In genomic region chrX:40151211-40152172, GRCh38 we compare ENCODE assay signal across 10 cellular contexts. TPM values are rescaled to one million over a fixed set of nuclear protein-coding genes. Genes with fewer than 3 reads are reported as not detected.
DNase-seq lines count a peak whose midpoint lies in the region; FAIRE-seq and TF ChIP-seq lines count a peak whose summit lies in the region.
"Had no signal": no experiment of that assay in that cellular context is flagged by ENCODE, and none has a peak within 500 bp of the region (broad histone marks: within the 10 kb centered on the region; RNA-seq: fewer than 3 reads in every experiment).

No MANE protein-coding gene starts in this region.

- H3K27me3 Mint-ChIP-seq in activated T-helper 1 cell treated with anti-CD3 and anti-CD28 coated beads, Interleukin-12 subunit alpha, Interleukin-12 subunit beta, Interleukin-2, Interleukin-4 antibody, amounts not matched to agents 30 ng/mL and 10 ng/mL and 1 ng/mL, durations not matched to agents 14 hours and 24 hours and 36 hours (ENCODE audit: insufficient read depth), result peaks cover 5% of the 10 kb centered on the region

- H3K4me2 ChIP-seq in hepatocyte, result peak overlapping the region; percentile 97
- H3K4me2 ChIP-seq: KMS-11 had no signal

- no peaks in the 10 kb centered on the region for H4K20me1 ChIP-seq in hepatocyte (ENCODE audit: insufficient read depth, poor library complexity, severe bottlenecking)

- no peak overlapping the region for H3K4me3 ChIP-seq in hepatocyte

- H3K4me1 ChIP-seq in hepatocyte (ENCODE audit: insufficient read depth), result peaks cover 66% of the 10 kb centered on the region

- H3K36me3 Mint-ChIP-seq in activated T-helper 1 cell treated with anti-CD3 and anti-CD28 coated beads, Interleukin-12 subunit alpha, Interleukin-12 subunit beta, Interleukin-2, Interleukin-4 antibody, amounts not matched to agents 30 ng/mL and 10 ng/mL and 1 ng/mL, durations not matched to agents 14 hours and 24 hours and 36 hours (ENCODE audit: low read depth), result no peaks in the 10 kb centered on the region

- no peak for TF ChIP-seq CTCF in hepatocyte (IDR thresholded peaks at IDR 0.05; ENCODE audit: poor library complexity)

- FAIRE-seq in GM19239 (lab: Jason Lieb, UNC), result peak; percentile 26

- peaks cover 75% of the 10 kb centered on the region for H3K27me3 ChIP-seq in hepatocyte

- H2AFZ ChIP-seq in hepatocyte, result no peak overlapping the region

- no peak overlapping the region for H3K27ac Mint-ChIP-seq in activated T-helper 1 cell treated with anti-CD3 and anti-CD28 coated beads, Interleukin-12 subunit alpha, Interleukin-12 subunit beta, Interleukin-2, Interleukin-4 antibody, amounts not matched to agents 30 ng/mL and 10 ng/mL and 1 ng/mL, durations not matched to agents 14 hours and 24 hours and 36 hours

- H3K79me2 ChIP-seq in hepatocyte, result no peaks in the 10 kb centered on the region

- no peaks in the 10 kb centered on the region for H3K4me1 Mint-ChIP-seq in activated T-helper 1 cell treated with anti-CD3 and anti-CD28 coated beads, Interleukin-12 subunit alpha, Interleukin-12 subunit beta, Interleukin-2, Interleukin-4 antibody, amounts not matched to agents 30 ng/mL and 10 ng/mL and 1 ng/mL, durations not matched to agents 14 hours and 24 hours and 36 hours (ENCODE audit: low read depth)

- no peaks in the 10 kb centered on the region for H3K9me3 ChIP-seq in hepatocyte (ENCODE audit: low read depth)

- DNase-seq in GM19239 (ENCODE audit: insufficient read length, low spot score), result no peak
- DNase-seq in NCI-H2029 treated with DMSO at 0.1 percent for 48 hours (lab: John Stamatoyannopoulos, UW), result peak; percentile 46
- peak; percentile 78 for DNase-seq in hepatocyte (ENCODE audit: low spot score)
- peak; percentile 81 for DNase-seq in posterior vena cava (ENCODE audit: low spot score)
- no peak for DNase-seq in mesenteric fat pad (ENCODE audit: low spot score)
- no peak for DNase-seq in activated T-helper 1 cell treated with anti-CD3 and anti-CD28 coated beads, Interleukin-12 subunit alpha, Interleukin-12 subunit beta, Interleukin-2, Interleukin-4 antibody, amounts not matched to agents 30 ng/mL and 10 ng/mL and 1 ng/mL, durations not matched to agents 14 hours and 24 hours and 36 hours (ENCODE audit: low spot score)
- DNase-seq in UCSD-AML1 (lab: John Stamatoyannopoulos, UW; ENCODE audit: unreplicated experiment), result no peak
- DNase-seq: RPMI8226; stimulated activated CD4-positive, alpha-beta T cell treated with anti-CD3 and anti-CD28 coated beads, Interleukin-2, amount 100 ng/mL, for 48 hours had no signal

- no peak overlapping the region for H3K4me3 Mint-ChIP-seq in activated T-helper 1 cell treated with anti-CD3 and anti-CD28 coated beads, Interleukin-12 subunit alpha, Interleukin-12 subunit beta, Interleukin-2, Interleukin-4 antibody, amounts not matched to agents 30 ng/mL and 10 ng/mL and 1 ng/mL, durations not matched to agents 14 hours and 24 hours and 36 hours

- H3K9me3 Mint-ChIP-seq in activated T-helper 1 cell treated with anti-CD3 and anti-CD28 coated beads, Interleukin-12 subunit alpha, Interleukin-12 subunit beta, Interleukin-2, Interleukin-4 antibody, amounts not matched to agents 30 ng/mL and 10 ng/mL and 1 ng/mL, durations not matched to agents 14 hours and 24 hours and 36 hours, result no peaks in the 10 kb centered on the region

- 22% methylated on average over 59 of the region's 60 CpGs for whole genome bisulfite sequencing in hepatocyte (ENCODE audit: low lambda C conversion rate, missing lambda C conversion rate)

- H3K9me2 ChIP-seq in hepatocyte (replicated peaks; ENCODE audit: insufficient read depth), result no peaks in the 10 kb centered on the region

- peak overlapping the region; percentile 40 for H3K27ac ChIP-seq in hepatocyte
- H3K27ac ChIP-seq: KMS-11 had no signal

- intact Hi-C loops in posterior vena cava (cut with DNase I), result loop anchor here (10.0 kb wide), 5 partner anchors 47 to 417 kb away; no protein-coding TSS in a partner anchor
- intact Hi-C loops in activated T-helper 1 cell treated with anti-CD3 and anti-CD28 coated beads, Interleukin-12 subunit alpha, Interleukin-12 subunit beta, Interleukin-2, Interleukin-4 antibody, amounts not matched to agents 30 ng/mL and 10 ng/mL and 1 ng/mL, durations not matched to agents 14 hours and 24 hours and 36 hours (cut with micrococcal nuclease), result loop anchor here (2.0 kb wide), 1 partner anchor 53 kb away; no protein-coding TSS in a partner anchor

- H3K36me3 ChIP-seq in hepatocyte (replicated peaks; ENCODE audit: insufficient read depth, low read depth), result no peaks in the 10 kb centered on the region

RNA-seq across cellular contexts. Expression of gene BCOR, which starts 53.7 kb away (rescaled TPM):
- 22.7 and 22.9 TPM in 2 replicates for total RNA-seq in hepatocyte
- 13.6 and 15.3 TPM in 2 replicates for polyA plus RNA-seq in hepatocyte
- total RNA-seq in posterior vena cava, result 10 to 100 TPM; 22.8 to 23.7 TPM
- total RNA-seq in mesenteric fat pad, result 20.5 TPM
- 65.2 and 72.0 TPM in 2 replicates for total RNA-seq in activated T-helper 1 cell treated with anti-CD3 and anti-CD28 coated beads, Interleukin-12 subunit alpha, Interleukin-12 subunit beta, Interleukin-2, Interleukin-4 antibody, amounts not matched to agents 30 ng/mL and 10 ng/mL and 1 ng/mL, durations not matched to agents 14 hours and 24 hours and 36 hours

Comparison
In these comparisons a context has a peak if more than half of its experiments do, and no peak if none do; other contexts are left out.
1. DNase-seq: peak in NCI-H2029 treated with DMSO at 0.1 percent for 48 hours (single experiment), hepatocyte (single experiment) and posterior vena cava (single experiment); none in GM19239 (single experiment), mesenteric fat pad (single experiment), activated T-helper 1 cell treated with anti-CD3 and anti-CD28 coated beads, Interleukin-12 subunit alpha, Interleukin-12 subunit beta, Interleukin-2, Interleukin-4 antibody, amounts not matched to agents 30 ng/mL and 10 ng/mL and 1 ng/mL, durations not matched to agents 14 hours and 24 hours and 36 hours (single experiment) and UCSD-AML1 (single experiment).